2 cellular contexts compared by ENCODE assay signal in the genomic region with DNA sequence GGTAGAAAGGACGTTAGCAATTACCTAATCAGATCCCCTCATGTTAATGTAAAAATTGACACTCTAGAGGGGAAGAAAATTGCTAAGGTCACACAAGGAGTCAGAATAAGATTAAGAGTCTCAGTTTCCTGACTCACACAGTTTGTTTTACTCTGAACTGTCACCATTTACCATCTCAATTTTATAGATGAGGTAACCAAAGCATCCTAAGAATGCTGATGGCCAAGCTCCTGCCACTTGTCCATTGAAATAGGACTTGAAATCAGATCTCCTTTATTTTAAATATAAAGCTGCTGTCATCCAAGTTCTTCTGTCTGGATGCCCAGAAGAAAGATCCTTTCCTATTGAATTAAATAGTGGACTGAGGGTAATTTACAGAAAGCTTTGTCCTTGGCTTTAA.
TF ChIP-seq lines count a peak whose summit lies in the region.

No MANE protein-coding gene starts in this region.

TF ChIP-seq in GM23338, 12 proteins besides CTCF, POLR2A, EP300 and RAD21 (continued from another document):
- TF ChIP-seq, protein P1, sequence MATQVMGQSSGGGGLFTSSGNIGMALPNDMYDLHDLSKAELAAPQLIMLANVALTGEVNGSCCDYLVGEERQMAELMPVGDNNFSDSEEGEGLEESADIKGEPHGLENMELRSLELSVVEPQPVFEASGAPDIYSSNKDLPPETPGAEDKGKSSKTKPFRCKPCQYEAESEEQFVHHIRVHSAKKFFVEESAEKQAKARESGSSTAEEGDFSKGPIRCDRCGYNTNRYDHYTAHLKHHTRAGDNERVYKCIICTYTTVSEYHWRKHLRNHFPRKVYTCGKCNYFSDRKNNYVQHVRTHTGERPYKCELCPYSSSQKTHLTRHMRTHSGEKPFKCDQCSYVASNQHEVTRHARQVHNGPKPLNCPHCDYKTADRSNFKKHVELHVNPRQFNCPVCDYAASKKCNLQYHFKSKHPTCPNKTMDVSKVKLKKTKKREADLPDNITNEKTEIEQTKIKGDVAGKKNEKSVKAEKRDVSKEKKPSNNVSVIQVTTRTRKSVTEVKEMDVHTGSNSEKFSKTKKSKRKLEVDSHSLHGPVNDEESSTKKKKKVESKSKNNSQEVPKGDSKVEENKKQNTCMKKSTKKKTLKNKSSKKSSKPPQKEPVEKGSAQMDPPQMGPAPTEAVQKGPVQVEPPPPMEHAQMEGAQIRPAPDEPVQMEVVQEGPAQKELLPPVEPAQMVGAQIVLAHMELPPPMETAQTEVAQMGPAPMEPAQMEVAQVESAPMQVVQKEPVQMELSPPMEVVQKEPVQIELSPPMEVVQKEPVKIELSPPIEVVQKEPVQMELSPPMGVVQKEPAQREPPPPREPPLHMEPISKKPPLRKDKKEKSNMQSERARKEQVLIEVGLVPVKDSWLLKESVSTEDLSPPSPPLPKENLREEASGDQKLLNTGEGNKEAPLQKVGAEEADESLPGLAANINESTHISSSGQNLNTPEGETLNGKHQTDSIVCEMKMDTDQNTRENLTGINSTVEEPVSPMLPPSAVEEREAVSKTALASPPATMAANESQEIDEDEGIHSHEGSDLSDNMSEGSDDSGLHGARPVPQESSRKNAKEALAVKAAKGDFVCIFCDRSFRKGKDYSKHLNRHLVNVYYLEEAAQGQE (IDR thresholded peaks at IDR 0.05; ENCODE audit: unreplicated experiment): no peak
- TF ChIP-seq, protein P2, sequence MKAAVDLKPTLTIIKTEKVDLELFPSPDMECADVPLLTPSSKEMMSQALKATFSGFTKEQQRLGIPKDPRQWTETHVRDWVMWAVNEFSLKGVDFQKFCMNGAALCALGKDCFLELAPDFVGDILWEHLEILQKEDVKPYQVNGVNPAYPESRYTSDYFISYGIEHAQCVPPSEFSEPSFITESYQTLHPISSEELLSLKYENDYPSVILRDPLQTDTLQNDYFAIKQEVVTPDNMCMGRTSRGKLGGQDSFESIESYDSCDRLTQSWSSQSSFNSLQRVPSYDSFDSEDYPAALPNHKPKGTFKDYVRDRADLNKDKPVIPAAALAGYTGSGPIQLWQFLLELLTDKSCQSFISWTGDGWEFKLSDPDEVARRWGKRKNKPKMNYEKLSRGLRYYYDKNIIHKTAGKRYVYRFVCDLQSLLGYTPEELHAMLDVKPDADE (IDR thresholded peaks at IDR 0.05): no peak
- TF ChIP-seq EZH2 (IDR thresholded peaks at IDR 0.05; ENCODE audit: low read depth, unreplicated experiment) (no peak), JUNB (IDR thresholded peaks at IDR 0.05; ENCODE audit: unreplicated experiment) (no peak), POLR2AphosphoS5 (IDR thresholded peaks at IDR 0.05; ENCODE audit: low read depth) (no peak), ZNF114 (CRISPR knock-in tag; IDR thresholded peaks at IDR 0.05) (no peak)
- TF ChIP-seq, protein P3, sequence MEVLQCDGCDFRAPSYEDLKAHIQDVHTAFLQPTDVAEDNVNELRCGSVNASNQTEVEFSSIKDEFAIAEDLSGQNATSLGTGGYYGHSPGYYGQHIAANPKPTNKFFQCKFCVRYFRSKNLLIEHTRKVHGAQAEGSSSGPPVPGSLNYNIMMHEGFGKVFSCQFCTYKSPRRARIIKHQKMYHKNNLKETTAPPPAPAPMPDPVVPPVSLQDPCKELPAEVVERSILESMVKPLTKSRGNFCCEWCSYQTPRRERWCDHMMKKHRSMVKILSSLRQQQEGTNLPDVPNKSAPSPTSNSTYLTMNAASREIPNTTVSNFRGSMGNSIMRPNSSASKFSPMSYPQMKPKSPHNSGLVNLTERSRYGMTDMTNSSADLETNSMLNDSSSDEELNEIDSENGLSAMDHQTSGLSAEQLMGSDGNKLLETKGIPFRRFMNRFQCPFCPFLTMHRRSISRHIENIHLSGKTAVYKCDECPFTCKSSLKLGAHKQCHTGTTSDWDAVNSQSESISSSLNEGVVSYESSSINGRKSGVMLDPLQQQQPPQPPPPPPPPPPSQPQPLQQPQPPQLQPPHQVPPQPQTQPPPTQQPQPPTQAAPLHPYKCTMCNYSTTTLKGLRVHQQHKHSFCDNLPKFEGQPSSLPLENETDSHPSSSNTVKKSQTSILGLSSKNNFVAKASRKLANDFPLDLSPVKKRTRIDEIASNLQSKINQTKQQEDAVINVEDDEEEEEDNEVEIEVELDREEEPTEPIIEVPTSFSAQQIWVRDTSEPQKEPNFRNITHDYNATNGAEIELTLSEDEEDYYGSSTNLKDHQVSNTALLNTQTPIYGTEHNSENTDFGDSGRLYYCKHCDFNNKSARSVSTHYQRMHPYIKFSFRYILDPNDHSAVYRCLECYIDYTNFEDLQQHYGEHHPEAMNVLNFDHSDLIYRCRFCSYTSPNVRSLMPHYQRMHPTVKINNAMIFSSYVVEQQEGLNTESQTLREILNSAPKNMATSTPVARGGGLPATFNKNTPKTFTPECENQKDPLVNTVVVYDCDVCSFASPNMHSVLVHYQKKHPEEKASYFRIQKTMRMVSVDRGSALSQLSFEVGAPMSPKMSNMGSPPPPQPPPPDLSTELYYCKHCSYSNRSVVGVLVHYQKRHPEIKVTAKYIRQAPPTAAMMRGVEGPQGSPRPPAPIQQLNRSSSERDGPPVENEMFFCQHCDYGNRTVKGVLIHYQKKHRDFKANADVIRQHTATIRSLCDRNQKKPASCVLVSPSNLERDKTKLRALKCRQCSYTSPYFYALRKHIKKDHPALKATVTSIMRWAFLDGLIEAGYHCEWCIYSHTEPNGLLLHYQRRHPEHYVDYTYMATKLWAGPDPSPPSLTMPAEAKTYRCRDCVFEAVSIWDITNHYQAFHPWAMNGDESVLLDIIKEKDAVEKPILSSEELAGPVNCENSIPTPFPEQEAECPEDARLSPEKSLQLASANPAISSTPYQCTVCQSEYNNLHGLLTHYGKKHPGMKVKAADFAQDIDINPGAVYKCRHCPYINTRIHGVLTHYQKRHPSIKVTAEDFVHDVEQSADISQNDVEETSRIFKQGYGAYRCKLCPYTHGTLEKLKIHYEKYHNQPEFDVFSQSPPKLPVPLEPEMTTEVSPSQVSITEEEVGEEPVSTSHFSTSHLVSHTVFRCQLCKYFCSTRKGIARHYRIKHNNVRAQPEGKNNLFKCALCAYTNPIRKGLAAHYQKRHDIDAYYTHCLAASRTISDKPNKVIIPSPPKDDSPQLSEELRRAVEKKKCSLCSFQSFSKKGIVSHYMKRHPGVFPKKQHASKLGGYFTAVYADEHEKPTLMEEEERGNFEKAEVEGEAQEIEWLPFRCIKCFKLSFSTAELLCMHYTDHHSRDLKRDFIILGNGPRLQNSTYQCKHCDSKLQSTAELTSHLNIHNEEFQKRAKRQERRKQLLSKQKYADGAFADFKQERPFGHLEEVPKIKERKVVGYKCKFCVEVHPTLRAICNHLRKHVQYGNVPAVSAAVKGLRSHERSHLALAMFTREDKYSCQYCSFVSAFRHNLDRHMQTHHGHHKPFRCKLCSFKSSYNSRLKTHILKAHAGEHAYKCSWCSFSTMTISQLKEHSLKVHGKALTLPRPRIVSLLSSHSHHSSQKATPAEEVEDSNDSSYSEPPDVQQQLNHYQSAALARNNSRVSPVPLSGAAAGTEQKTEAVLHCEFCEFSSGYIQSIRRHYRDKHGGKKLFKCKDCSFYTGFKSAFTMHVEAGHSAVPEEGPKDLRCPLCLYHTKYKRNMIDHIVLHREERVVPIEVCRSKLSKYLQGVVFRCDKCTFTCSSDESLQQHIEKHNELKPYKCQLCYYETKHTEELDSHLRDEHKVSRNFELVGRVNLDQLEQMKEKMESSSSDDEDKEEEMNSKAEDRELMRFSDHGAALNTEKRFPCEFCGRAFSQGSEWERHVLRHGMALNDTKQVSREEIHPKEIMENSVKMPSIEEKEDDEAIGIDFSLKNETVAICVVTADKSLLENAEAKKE (CRISPR knock-in tag; IDR thresholded peaks at IDR 0.05): no peak
TF ChIP-seq in GM23338: peak in this region for 0.

TF ChIP-seq in SK-N-SH, 30 proteins besides CTCF, POLR2A, EP300 and RAD21 (continued from another document):
- TF ChIP-seq POLR2AphosphoS5 (IDR thresholded peaks at IDR 0.05; ENCODE audit: low read depth, low read length) (no peak), FOSL2 (IDR thresholded peaks at IDR 0.05; ENCODE audit: borderline replicate concordance, low read depth) (no peak), YY1 (IDR thresholded peaks at IDR 0.05; ENCODE audit: low read depth) (no peak), MEF2A (IDR thresholded peaks at IDR 0.05; ENCODE audit: borderline replicate concordance, low read depth) (no peak), FOXJ3 (CRISPR knock-in tag; IDR thresholded peaks at IDR 0.05) (no peak)
